In genomic region chr1:42968654-42969053, GRCh38 we compare ENCODE assay signal across 1 cellular context.
TF ChIP-seq lines count a peak whose summit lies in the region.

No MANE protein-coding gene starts in this region.

TF ChIP-seq in IMR-90, 13 proteins besides CTCF, POLR2A, EP300 and RAD21 (continued from another document):
- TF ChIP-seq, protein P1, sequence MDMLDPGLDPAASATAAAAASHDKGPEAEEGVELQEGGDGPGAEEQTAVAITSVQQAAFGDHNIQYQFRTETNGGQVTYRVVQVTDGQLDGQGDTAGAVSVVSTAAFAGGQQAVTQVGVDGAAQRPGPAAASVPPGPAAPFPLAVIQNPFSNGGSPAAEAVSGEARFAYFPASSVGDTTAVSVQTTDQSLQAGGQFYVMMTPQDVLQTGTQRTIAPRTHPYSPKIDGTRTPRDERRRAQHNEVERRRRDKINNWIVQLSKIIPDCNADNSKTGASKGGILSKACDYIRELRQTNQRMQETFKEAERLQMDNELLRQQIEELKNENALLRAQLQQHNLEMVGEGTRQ (IDR thresholded peaks at IDR 0.05; ENCODE audit: low read depth, low read length), result no peak
- TF ChIP-seq RFX5 (IDR thresholded peaks at IDR 0.05; ENCODE audit: low read depth, low read length), result no peak
- TF ChIP-seq BHLHE40 (IDR thresholded peaks at IDR 0.05; ENCODE audit: low read depth, low read length), result no peak
